Comparison of ENCODE assay signal across 23 cellular contexts in genomic region chr18:63189817-63190216, GRCh38.
A peak's percentile ranks its signal among the peaks of the same experiment; 100 is the strongest.
DNase-seq lines count a peak whose midpoint lies in the region; ATAC-seq and TF ChIP-seq lines count a peak whose summit lies in the region.
"Had no signal": no experiment of that assay in that cellular context is flagged by ENCODE, and none has a peak within 500 bp of the region (broad histone marks: within the 10 kb centered on the region; RNA-seq: fewer than 3 reads in every experiment).

No MANE protein-coding gene starts in this region.

- no peak for TF ChIP-seq CTCF in hepatocyte (IDR thresholded peaks at IDR 0.05; ENCODE audit: poor library complexity)

- H3K4me1 ChIP-seq in hepatocyte (ENCODE audit: insufficient read depth), result peaks cover 28% of the 10 kb centered on the region
- H3K4me1 ChIP-seq: BE2C had no signal

- no peaks in the 10 kb centered on the region for H3K36me3 ChIP-seq in hepatocyte (replicated peaks; ENCODE audit: insufficient read depth, low read depth)
- H3K36me3 ChIP-seq: BE2C, SJCRH30 had no signal

- 40% methylated on average over 2 of the region's 2 CpGs for WGBS in hepatocyte (ENCODE audit: low lambda C conversion rate, missing lambda C conversion rate)

- H3K27me3 Mint-ChIP-seq in activated naive CD4-positive, alpha-beta T cell treated with anti-CD3 and anti-CD28 coated beads for 36 hours (ENCODE audit: low read depth), result no peaks in the 10 kb centered on the region
- H3K27me3 Mint-ChIP-seq in IgD-negative memory B cell (no peaks in the 10 kb centered on the region), T-cell (no peaks in the 10 kb centered on the region)
- H3K27me3 Mint-ChIP-seq in stimulated activated memory B cell treated with anti-CD40 and anti-IgM and Interleukin-4, amounts not matched to agents 10 μg/mL and 1 μg/mL and 100 μg/mL, for 72 hours, result no peaks in the 10 kb centered on the region

- H2AFZ ChIP-seq in hepatocyte, result no peak overlapping the region

- no peaks in the 10 kb centered on the region for H3K9me2 ChIP-seq in hepatocyte (replicated peaks; ENCODE audit: insufficient read depth)

- POLR2A ChIA-PET in T-cell (lab: Charles Lee), result interaction anchor here in 1 of 2 donors (0.9 kb wide), 1 partner anchor 40 kb away, joined by 3 read pairs; no protein-coding TSS in a partner anchor

- no peaks in the 10 kb centered on the region for H4K20me1 ChIP-seq in hepatocyte (ENCODE audit: insufficient read depth, poor library complexity, severe bottlenecking)

- H3K27ac Mint-ChIP-seq in activated naive CD4-positive, alpha-beta T cell treated with anti-CD3 and anti-CD28 coated beads for 36 hours, result peak overlapping the region; percentile 46
- peak overlapping the region; percentile 8 to 27 (median 9) for H3K27ac Mint-ChIP-seq in IgD-negative memory B cell
- H3K27ac Mint-ChIP-seq in stimulated activated memory B cell treated with anti-CD40 and anti-IgM and Interleukin-4, amounts not matched to agents 10 μg/mL and 1 μg/mL and 100 μg/mL, for 72 hours, result peak overlapping the region; percentile 74
- H3K27ac Mint-ChIP-seq in T-cell, result peak overlapping the region in 1 of 2 donors; percentile 1
- H3K27ac Mint-ChIP-seq: CD8-positive, alpha-beta T cell; HFFc6 had no signal

- no peak for DNase-seq in activated naive CD4-positive, alpha-beta T cell treated with anti-CD3 and anti-CD28 coated beads for 36 hours
- no peak for DNase-seq in activated naive CD4-positive, alpha-beta T cell treated with Interleukin-2 at 50 U/mL for 16 hours
- DNase-seq in hepatocyte (ENCODE audit: low spot score) (no peak), T-cell (no peak), HuH-7.5 (ENCODE audit: low spot score) (no peak), HUDEP-2 (lab: John Stamatoyannopoulos, UW; ENCODE audit: unreplicated experiment in 76 of 76) (no peak)
- DNase-seq: 8988T; BE2C; Calu3; CD8-positive, alpha-beta T cell; EL; HFFc6; Kasumi-1; MM.1S; NCI-H1092 treated with DMSO at 0.1 percent for 48 hours; NCI-H2081; NCI-H446 treated with DMSO at 0.1 percent for 48 hours; NCI-H69; SJCRH30 had no signal

- no peak overlapping the region for H3K4me3 Mint-ChIP-seq in activated naive CD4-positive, alpha-beta T cell treated with anti-CD3 and anti-CD28 coated beads for 36 hours
- H3K4me3 Mint-ChIP-seq in IgD-negative memory B cell, result peak overlapping the region in 2 of 4 donors; percentile 34 to 64
- H3K4me3 Mint-ChIP-seq in stimulated activated memory B cell treated with anti-CD40 and anti-IgM and Interleukin-4, amounts not matched to agents 10 μg/mL and 1 μg/mL and 100 μg/mL, for 72 hours, result no peak overlapping the region
- no peak overlapping the region for H3K4me3 Mint-ChIP-seq in T-cell
- H3K4me3 Mint-ChIP-seq: CD8-positive, alpha-beta T cell; HFFc6 had no signal

- H3K9me3 ChIP-seq in hepatocyte (ENCODE audit: low read depth), result no peaks in the 10 kb centered on the region
- H3K9me3 ChIP-seq: BE2C, SJCRH30 had no signal

- peaks cover 2% of the 10 kb centered on the region for H3K9me3 Mint-ChIP-seq in activated naive CD4-positive, alpha-beta T cell treated with anti-CD3 and anti-CD28 coated beads for 36 hours
- H3K9me3 Mint-ChIP-seq in IgD-negative memory B cell (no peaks in the 10 kb centered on the region), T-cell (no peaks in the 10 kb centered on the region)
- H3K9me3 Mint-ChIP-seq in stimulated activated memory B cell treated with anti-CD40 and anti-IgM and Interleukin-4, amounts not matched to agents 10 μg/mL and 1 μg/mL and 100 μg/mL, for 72 hours, result peaks cover 2% of the 10 kb centered on the region
- H3K9me3 Mint-ChIP-seq: CD8-positive, alpha-beta T cell; HFFc6 had no signal

- H3K79me2 ChIP-seq in hepatocyte, result no peaks in the 10 kb centered on the region

- CTCF ChIA-PET in activated naive CD4-positive, alpha-beta T cell treated with anti-CD3 and anti-CD28 coated beads for 36 hours (lab: Charles Lee), result interaction anchor here (0.6 kb wide), 1 partner anchor 13 kb away, joined by 3 read pairs; no protein-coding TSS in a partner anchor
- CTCF ChIA-PET in T-cell (lab: Charles Lee), result interaction anchor here in 1 of 2 donors (0.8 kb wide), 1 partner anchor 35 kb away, joined by 3 read pairs; no protein-coding TSS in a partner anchor

- peak overlapping the region; percentile 3 for H3K4me2 ChIP-seq in hepatocyte

- peaks cover 69% of the 10 kb centered on the region for H3K4me1 Mint-ChIP-seq in activated naive CD4-positive, alpha-beta T cell treated with anti-CD3 and anti-CD28 coated beads for 36 hours (ENCODE audit: low read depth)
- peaks cover 33 to 66% (median 64%) of the 10 kb centered on the region in 3 donors for H3K4me1 Mint-ChIP-seq in IgD-negative memory B cell
- H3K4me1 Mint-ChIP-seq in stimulated activated memory B cell treated with anti-CD40 and anti-IgM and Interleukin-4, amounts not matched to agents 10 μg/mL and 1 μg/mL and 100 μg/mL, for 72 hours, result peaks cover 82% of the 10 kb centered on the region
- H3K4me1 Mint-ChIP-seq in T-cell, result peaks cover 67 to 78% (median 77%) of the 10 kb centered on the region in 3 donors

- no peak overlapping the region for H3K4me3 ChIP-seq in hepatocyte
- H3K4me3 ChIP-seq: SJCRH30 had no signal

- H3K27ac ChIP-seq in hepatocyte, result no peak overlapping the region
- H3K27ac ChIP-seq: SJCRH30 had no signal

- no peaks in the 10 kb centered on the region for H3K27me3 ChIP-seq in hepatocyte
- H3K27me3 ChIP-seq: BE2C, SJCRH30 had no signal

- no peak for ATAC-seq in stimulated activated memory B cell treated with anti-CD40 and anti-IgM and Interleukin-4, amounts not matched to agents 10 μg/mL and 1 μg/mL and 100 μg/mL, for 72 hours
- no peak for ATAC-seq in T-cell (replicated peaks in 1 of 4)
- ATAC-seq: CD8-positive, alpha-beta T cell; HepG2; Panc1 had no signal

- intact Hi-C loops in activated naive CD4-positive, alpha-beta T cell treated with anti-CD3 and anti-CD28 coated beads for 36 hours (cut with micrococcal nuclease), result no loop called here

- H3K36me3 Mint-ChIP-seq in activated naive CD4-positive, alpha-beta T cell treated with anti-CD3 and anti-CD28 coated beads for 36 hours (ENCODE audit: low read depth), result peaks cover 7% of the 10 kb centered on the region
- H3K36me3 Mint-ChIP-seq in IgD-negative memory B cell (peaks cover 10% of the 10 kb centered on the region), T-cell (peaks cover 18% of the 10 kb centered on the region)
- H3K36me3 Mint-ChIP-seq in stimulated activated memory B cell treated with anti-CD40 and anti-IgM and Interleukin-4, amounts not matched to agents 10 μg/mL and 1 μg/mL and 100 μg/mL, for 72 hours, result peaks cover 26% of the 10 kb centered on the region
